1 cellular context compared by ENCODE assay signal in the genomic region with DNA sequence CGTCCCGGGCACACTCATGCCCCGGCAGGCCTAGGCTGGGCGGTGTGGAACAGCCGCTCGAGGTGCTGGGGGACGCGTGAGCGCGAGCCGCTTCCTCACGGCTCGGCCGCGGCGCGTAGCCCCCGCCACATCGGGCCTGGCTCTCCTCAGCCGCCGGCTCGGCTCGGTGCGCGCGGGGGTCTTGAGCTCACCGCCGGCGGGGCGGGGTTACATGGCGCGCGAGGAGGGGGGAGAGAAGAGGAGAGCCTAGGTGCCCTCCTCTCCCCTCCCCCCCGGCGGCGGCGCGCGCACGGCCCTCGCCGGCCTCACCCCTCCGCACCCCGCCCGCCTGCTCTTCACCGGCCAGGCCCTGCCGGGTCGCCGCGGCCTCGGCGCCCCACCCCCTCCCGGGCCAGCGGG.
TF ChIP-seq lines count a peak whose summit lies in the region.

No MANE protein-coding gene starts in this region.

TF ChIP-seq in H1, 55 proteins besides CTCF, POLR2A, EP300 and RAD21 (continued from another document):
- no peak for TF ChIP-seq SAP30 (IDR thresholded peaks at IDR 0.05; ENCODE audit: insufficient read depth, insufficient replicate concordance, low read length)
- TF ChIP-seq GABPA (IDR thresholded peaks at IDR 0.05; ENCODE audit: borderline replicate concordance, insufficient read depth, low read length): no peak
- peak; percentile 53 for TF ChIP-seq KDM4A (IDR thresholded peaks at IDR 0.05; ENCODE audit: low read depth, low read length, severe bottlenecking)
- TF ChIP-seq, protein P1, sequence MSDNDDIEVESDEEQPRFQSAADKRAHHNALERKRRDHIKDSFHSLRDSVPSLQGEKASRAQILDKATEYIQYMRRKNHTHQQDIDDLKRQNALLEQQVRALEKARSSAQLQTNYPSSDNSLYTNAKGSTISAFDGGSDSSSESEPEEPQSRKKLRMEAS (IDR thresholded peaks at IDR 0.05): peak; percentile 23; the same call in 1 of the 2 replicates
- no peak for TF ChIP-seq EGR1 (IDR thresholded peaks at IDR 0.05; ENCODE audit: borderline replicate concordance, low read depth, low read length)
- TF ChIP-seq CHD1 (IDR thresholded peaks at IDR 0.05; ENCODE audit: low read depth, low read length): no peak
- TF ChIP-seq EZH2 (IDR thresholded peaks at IDR 0.05; ENCODE audit: low read depth, low read length, severe bottlenecking): no peak
- no peak for TF ChIP-seq NANOG (IDR thresholded peaks at IDR 0.05; ENCODE audit: insufficient read depth, low read depth, low read length, poor library complexity, severe bottlenecking)
- TF ChIP-seq, protein P2, sequence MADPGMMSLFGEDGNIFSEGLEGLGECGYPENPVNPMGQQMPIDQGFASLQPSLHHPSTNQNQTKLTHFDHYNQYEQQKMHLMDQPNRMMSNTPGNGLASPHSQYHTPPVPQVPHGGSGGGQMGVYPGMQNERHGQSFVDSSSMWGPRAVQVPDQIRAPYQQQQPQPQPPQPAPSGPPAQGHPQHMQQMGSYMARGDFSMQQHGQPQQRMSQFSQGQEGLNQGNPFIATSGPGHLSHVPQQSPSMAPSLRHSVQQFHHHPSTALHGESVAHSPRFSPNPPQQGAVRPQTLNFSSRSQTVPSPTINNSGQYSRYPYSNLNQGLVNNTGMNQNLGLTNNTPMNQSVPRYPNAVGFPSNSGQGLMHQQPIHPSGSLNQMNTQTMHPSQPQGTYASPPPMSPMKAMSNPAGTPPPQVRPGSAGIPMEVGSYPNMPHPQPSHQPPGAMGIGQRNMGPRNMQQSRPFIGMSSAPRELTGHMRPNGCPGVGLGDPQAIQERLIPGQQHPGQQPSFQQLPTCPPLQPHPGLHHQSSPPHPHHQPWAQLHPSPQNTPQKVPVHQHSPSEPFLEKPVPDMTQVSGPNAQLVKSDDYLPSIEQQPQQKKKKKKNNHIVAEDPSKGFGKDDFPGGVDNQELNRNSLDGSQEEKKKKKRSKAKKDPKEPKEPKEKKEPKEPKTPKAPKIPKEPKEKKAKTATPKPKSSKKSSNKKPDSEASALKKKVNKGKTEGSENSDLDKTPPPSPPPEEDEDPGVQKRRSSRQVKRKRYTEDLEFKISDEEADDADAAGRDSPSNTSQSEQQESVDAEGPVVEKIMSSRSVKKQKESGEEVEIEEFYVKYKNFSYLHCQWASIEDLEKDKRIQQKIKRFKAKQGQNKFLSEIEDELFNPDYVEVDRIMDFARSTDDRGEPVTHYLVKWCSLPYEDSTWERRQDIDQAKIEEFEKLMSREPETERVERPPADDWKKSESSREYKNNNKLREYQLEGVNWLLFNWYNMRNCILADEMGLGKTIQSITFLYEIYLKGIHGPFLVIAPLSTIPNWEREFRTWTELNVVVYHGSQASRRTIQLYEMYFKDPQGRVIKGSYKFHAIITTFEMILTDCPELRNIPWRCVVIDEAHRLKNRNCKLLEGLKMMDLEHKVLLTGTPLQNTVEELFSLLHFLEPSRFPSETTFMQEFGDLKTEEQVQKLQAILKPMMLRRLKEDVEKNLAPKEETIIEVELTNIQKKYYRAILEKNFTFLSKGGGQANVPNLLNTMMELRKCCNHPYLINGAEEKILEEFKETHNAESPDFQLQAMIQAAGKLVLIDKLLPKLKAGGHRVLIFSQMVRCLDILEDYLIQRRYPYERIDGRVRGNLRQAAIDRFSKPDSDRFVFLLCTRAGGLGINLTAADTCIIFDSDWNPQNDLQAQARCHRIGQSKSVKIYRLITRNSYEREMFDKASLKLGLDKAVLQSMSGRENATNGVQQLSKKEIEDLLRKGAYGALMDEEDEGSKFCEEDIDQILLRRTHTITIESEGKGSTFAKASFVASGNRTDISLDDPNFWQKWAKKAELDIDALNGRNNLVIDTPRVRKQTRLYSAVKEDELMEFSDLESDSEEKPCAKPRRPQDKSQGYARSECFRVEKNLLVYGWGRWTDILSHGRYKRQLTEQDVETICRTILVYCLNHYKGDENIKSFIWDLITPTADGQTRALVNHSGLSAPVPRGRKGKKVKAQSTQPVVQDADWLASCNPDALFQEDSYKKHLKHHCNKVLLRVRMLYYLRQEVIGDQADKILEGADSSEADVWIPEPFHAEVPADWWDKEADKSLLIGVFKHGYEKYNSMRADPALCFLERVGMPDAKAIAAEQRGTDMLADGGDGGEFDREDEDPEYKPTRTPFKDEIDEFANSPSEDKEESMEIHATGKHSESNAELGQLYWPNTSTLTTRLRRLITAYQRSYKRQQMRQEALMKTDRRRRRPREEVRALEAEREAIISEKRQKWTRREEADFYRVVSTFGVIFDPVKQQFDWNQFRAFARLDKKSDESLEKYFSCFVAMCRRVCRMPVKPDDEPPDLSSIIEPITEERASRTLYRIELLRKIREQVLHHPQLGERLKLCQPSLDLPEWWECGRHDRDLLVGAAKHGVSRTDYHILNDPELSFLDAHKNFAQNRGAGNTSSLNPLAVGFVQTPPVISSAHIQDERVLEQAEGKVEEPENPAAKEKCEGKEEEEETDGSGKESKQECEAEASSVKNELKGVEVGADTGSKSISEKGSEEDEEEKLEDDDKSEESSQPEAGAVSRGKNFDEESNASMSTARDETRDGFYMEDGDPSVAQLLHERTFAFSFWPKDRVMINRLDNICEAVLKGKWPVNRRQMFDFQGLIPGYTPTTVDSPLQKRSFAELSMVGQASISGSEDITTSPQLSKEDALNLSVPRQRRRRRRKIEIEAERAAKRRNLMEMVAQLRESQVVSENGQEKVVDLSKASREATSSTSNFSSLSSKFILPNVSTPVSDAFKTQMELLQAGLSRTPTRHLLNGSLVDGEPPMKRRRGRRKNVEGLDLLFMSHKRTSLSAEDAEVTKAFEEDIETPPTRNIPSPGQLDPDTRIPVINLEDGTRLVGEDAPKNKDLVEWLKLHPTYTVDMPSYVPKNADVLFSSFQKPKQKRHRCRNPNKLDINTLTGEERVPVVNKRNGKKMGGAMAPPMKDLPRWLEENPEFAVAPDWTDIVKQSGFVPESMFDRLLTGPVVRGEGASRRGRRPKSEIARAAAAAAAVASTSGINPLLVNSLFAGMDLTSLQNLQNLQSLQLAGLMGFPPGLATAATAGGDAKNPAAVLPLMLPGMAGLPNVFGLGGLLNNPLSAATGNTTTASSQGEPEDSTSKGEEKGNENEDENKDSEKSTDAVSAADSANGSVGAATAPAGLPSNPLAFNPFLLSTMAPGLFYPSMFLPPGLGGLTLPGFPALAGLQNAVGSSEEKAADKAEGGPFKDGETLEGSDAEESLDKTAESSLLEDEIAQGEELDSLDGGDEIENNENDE (IDR thresholded peaks at IDR 0.05; ENCODE audit: insufficient replicate concordance, low read length): no peak
- peak; percentile 41; the same call in 1 of the 2 replicates for TF ChIP-seq PHF8 (conservative IDR thresholded peaks at IDR 0.05; ENCODE audit: low read depth, low read length)
- TF ChIP-seq KDM1A (IDR thresholded peaks at IDR 0.05; ENCODE audit: borderline replicate concordance, low read length): no peak
- 0 out of 2 replicates have a peak, but pooled peaks have one; percentile 5 for TF ChIP-seq CREB1 (IDR thresholded peaks at IDR 0.05)
- TF ChIP-seq CHD2 (IDR thresholded peaks at IDR 0.05; ENCODE audit: low read length): no peak
